ENCODE assay signal across 17 cellular contexts in genomic region chr14:50910495-50911420, GRCh38. TPM values are rescaled to one million over a fixed set of nuclear protein-coding genes. Genes with fewer than 3 reads are reported as not detected.
DNase-seq lines count a peak whose midpoint lies in the region; ATAC-seq and TF ChIP-seq lines count a peak whose summit lies in the region.
"Had no signal": no experiment of that assay in that cellular context is flagged by ENCODE, and none has a peak within 500 bp of the region (broad histone marks: within the 10 kb centered on the region; RNA-seq: fewer than 3 reads in every experiment).

No MANE protein-coding gene starts in this region.

- H3K36me3 ChIP-seq in HUES6 (ENCODE audit: control insufficient read depth, insufficient read depth, low read length), result peaks cover 80% of the 10 kb centered on the region

- no peak for TF ChIP-seq CTCF in WTC11 (IDR thresholded peaks at IDR 0.05)

- peaks cover 62% of the 10 kb centered on the region for H3K4me1 Mint-ChIP-seq in WTC11
- H3K4me1 Mint-ChIP-seq in stimulated activated memory B cell treated with anti-CD40 and anti-IgM and Interleukin-4, amounts not matched to agents 10 μg/mL and 1 μg/mL and 100 μg/mL, for 72 hours, result no peaks in the 10 kb centered on the region
- H3K4me1 Mint-ChIP-seq: CD4-positive, alpha-beta memory T cell had no signal

- H3K27me3 ChIP-seq in HUES6 (ENCODE audit: control insufficient read depth, insufficient read depth, low read length), result no peaks in the 10 kb centered on the region

- H3K36me3 Mint-ChIP-seq in WTC11, result peaks cover 82% of the 10 kb centered on the region
- H3K36me3 Mint-ChIP-seq in stimulated activated memory B cell treated with anti-CD40 and anti-IgM and Interleukin-4, amounts not matched to agents 10 μg/mL and 1 μg/mL and 100 μg/mL, for 72 hours, result no peaks in the 10 kb centered on the region
- H3K36me3 Mint-ChIP-seq: CD4-positive, alpha-beta memory T cell had no signal

- peaks cover 29% of the 10 kb centered on the region for H3K4me1 ChIP-seq in HUES6 (ENCODE audit: control insufficient read depth, insufficient read depth, low read length)

- H3K9me3 Mint-ChIP-seq in WTC11, result peaks cover 4% of the 10 kb centered on the region
- no peaks in the 10 kb centered on the region for H3K9me3 Mint-ChIP-seq in stimulated activated memory B cell treated with anti-CD40 and anti-IgM and Interleukin-4, amounts not matched to agents 10 μg/mL and 1 μg/mL and 100 μg/mL, for 72 hours
- H3K9me3 Mint-ChIP-seq: CD4-positive, alpha-beta memory T cell had no signal

- peak overlapping the region; percentile 12 for H3K9ac ChIP-seq in HUES6 (ENCODE audit: low read length)
- H3K9ac ChIP-seq: GM23248 had no signal

- H3K4me3 Mint-ChIP-seq in WTC11, result no peak overlapping the region
- H3K4me3 Mint-ChIP-seq in stimulated activated memory B cell treated with anti-CD40 and anti-IgM and Interleukin-4, amounts not matched to agents 10 μg/mL and 1 μg/mL and 100 μg/mL, for 72 hours, result no peak overlapping the region
- H3K4me3 Mint-ChIP-seq: CD4-positive, alpha-beta memory T cell had no signal

- DNase-seq in WTC11 (ENCODE audit: low spot score), result no peak
- peak; percentile 93 for DNase-seq in islet precursor cell
- no peak for DNase-seq in stimulated activated CD4-positive, alpha-beta T cell treated with anti-CD3 and anti-CD28 coated beads, Interleukin-4, amount 100 ng/mL, for 24 hours
- no peak for DNase-seq in NCI-H187 treated with DMSO at 0.1 percent for 48 hours (lab: John Stamatoyannopoulos, UW)
- DNase-seq: CD4-positive, alpha-beta memory T cell; DMS79; GM23248; NCI-H1417; NCI-H2029; NCI-H510A treated with DMSO at 0.1 percent for 48 hours had no signal

- H3K27me3 Mint-ChIP-seq in WTC11 (ENCODE audit: low read depth), result no peaks in the 10 kb centered on the region
- peaks cover 23% of the 10 kb centered on the region for H3K27me3 Mint-ChIP-seq in stimulated activated memory B cell treated with anti-CD40 and anti-IgM and Interleukin-4, amounts not matched to agents 10 μg/mL and 1 μg/mL and 100 μg/mL, for 72 hours

- CTCF ChIA-PET in WTC11 (lab: Charles Lee), result interaction anchor here (2.4 kb wide), 1 partner anchor 51 kb away, joined by 17 read pairs; no protein-coding TSS in a partner anchor

- peak; percentile 84 for ATAC-seq in WTC11
- ATAC-seq in stimulated activated memory B cell treated with anti-CD40 and anti-IgM and Interleukin-4, amounts not matched to agents 10 μg/mL and 1 μg/mL and 100 μg/mL, for 72 hours, result peak; percentile 20
- ATAC-seq in GM21528 (IDR thresholded peaks at IDR 0.05; ENCODE audit: low FRiP score, unreplicated experiment), result no peak
- ATAC-seq: K562, Panc1, Right ventricle myocardium inferior, SK-N-SH treated with all-trans-retinoic acid at 6 μM for 48 hours had no signal

- POLR2A ChIA-PET in WTC11 (lab: Charles Lee), result interaction anchor here (1.0 kb wide), 1 partner anchor 81 kb away, joined by 3 read pairs; no protein-coding TSS in a partner anchor

- H3K27ac ChIP-seq in HUES6 (ENCODE audit: low read depth, low read length), result peak overlapping the region; percentile 24; the same call in 1 of the 2 replicates
- H3K27ac ChIP-seq: GM23248 had no signal

- no peak overlapping the region for H3K4me3 ChIP-seq in HUES6 (ENCODE audit: low read depth, low read length)
- H3K4me3 ChIP-seq: GM23248, K562 had no signal

- peak overlapping the region; percentile 94 for H3K27ac Mint-ChIP-seq in WTC11
- no peak overlapping the region for H3K27ac Mint-ChIP-seq in stimulated activated memory B cell treated with anti-CD40 and anti-IgM and Interleukin-4, amounts not matched to agents 10 μg/mL and 1 μg/mL and 100 μg/mL, for 72 hours

- no peaks in the 10 kb centered on the region for H3K9me3 ChIP-seq in HUES6 (ENCODE audit: control insufficient read depth, insufficient read depth, low read depth, low read length)

TF ChIP-seq in WTC11, 78 proteins besides CTCF, POLR2A, EP300 and RAD21:
- TF ChIP-seq TEAD1 (CRISPR knock-in tag; IDR thresholded peaks at IDR 0.05) (peak; percentile 60; the same call in 1 of the 2 replicates), PREB (CRISPR knock-in tag; IDR thresholded peaks at IDR 0.05; ENCODE audit: borderline replicate concordance) (no peak), CDX4 (CRISPR knock-in tag; IDR thresholded peaks at IDR 0.05; ENCODE audit: borderline replicate concordance) (no peak), JAZF1 (CRISPR knock-in tag; IDR thresholded peaks at IDR 0.05) (no peak), IRF1 (CRISPR knock-in tag; IDR thresholded peaks at IDR 0.05) (no peak), ZNF138 (CRISPR knock-in tag; conservative IDR thresholded peaks at IDR 0.05) (no peak), MAX (CRISPR knock-in tag; IDR thresholded peaks at IDR 0.05) (no peak), ZNF671 (CRISPR knock-in tag; IDR thresholded peaks at IDR 0.05) (no peak), ZNF121 (CRISPR knock-in tag; IDR thresholded peaks at IDR 0.05) (peak; percentile 96), CBFB (CRISPR knock-in tag; IDR thresholded peaks at IDR 0.05; ENCODE audit: low read depth) (no peak), PRDM15 (CRISPR knock-in tag; IDR thresholded peaks at IDR 0.05) (no peak), PRRX2 (CRISPR knock-in tag; IDR thresholded peaks at IDR 0.05) (no peak)

RNA-seq across cellular contexts. Expression of gene PYGL, which starts 33.5 kb away (rescaled TPM):
- total RNA-seq in WTC11 (2021), result 81.0 to 107 TPM (median 101 TPM) in 3 replicates

RNA-seq across cellular contexts. Expression of gene ABHD12B, which starts 38.9 kb away (rescaled TPM):
- 145 to 156 TPM (median 146 TPM) in 3 replicates for total RNA-seq in WTC11 (2021)
- total RNA-seq: CD4-positive, alpha-beta memory T cell; GM23248; K562; Right ventricle myocardium inferior had no signal
